9 cellular contexts compared by ENCODE assay signal in genomic region chr12:56931474-56931978, GRCh38. TPM values are rescaled to one million over a fixed set of nuclear protein-coding genes. Genes with fewer than 3 reads are reported as not detected.
DNase-seq lines count a peak whose midpoint lies in the region; ATAC-seq, FAIRE-seq and TF ChIP-seq lines count a peak whose summit lies in the region.
"Had no signal": no experiment of that assay in that cellular context is flagged by ENCODE, and none has a peak within 500 bp of the region (broad histone marks: within the 10 kb centered on the region; RNA-seq: fewer than 3 reads in every experiment).

No MANE protein-coding gene starts in this region.

- no peak overlapping the region for H3K27ac ChIP-seq in keratinocyte (ENCODE audit: control insufficient read depth, insufficient read depth, low read length)

- no peaks in the 10 kb centered on the region for H3K9me3 Mint-ChIP-seq in HFFc6
- H3K9me3 Mint-ChIP-seq: activated T-cell treated with anti-CD3 and anti-CD28 coated beads, Interleukin-2, amount 50 U/mL, for 4 hours had no signal

- no peaks in the 10 kb centered on the region for H4K20me1 ChIP-seq in keratinocyte (ENCODE audit: control insufficient read depth, extremely low read depth, insufficient read depth, low read length)

- peaks cover 25% of the 10 kb centered on the region for H3K4me1 ChIP-seq in keratinocyte (ENCODE audit: control insufficient read depth, extremely low read depth, insufficient read depth, low read length)

- no peak overlapping the region for H3K9ac ChIP-seq in keratinocyte (ENCODE audit: control insufficient read depth, extremely low read depth, insufficient read depth, low read length)

- ATAC-seq in GM19023 (IDR thresholded peaks at IDR 0.05; ENCODE audit: unreplicated experiment) (no peak), GM19324 (IDR thresholded peaks at IDR 0.05; ENCODE audit: low FRiP score, unreplicated experiment) (no peak)

- FAIRE-seq in keratinocyte (lab: Jason Lieb, UNC) (no peak), H54 (lab: Jason Lieb, UNC) (no peak)

- no peak overlapping the region for H3K4me3 Mint-ChIP-seq in HFFc6
- H3K4me3 Mint-ChIP-seq: activated T-cell treated with anti-CD3 and anti-CD28 coated beads, Interleukin-2, amount 50 U/mL, for 4 hours had no signal

- dilution Hi-C loops in keratinocyte (cut with MboI; ENCODE audit: extremely low pct_ligation_motif_present, low sequenced_read_pairs), result no loop called here

- DNase-seq in AML-193 (lab: John Stamatoyannopoulos, UW), result peak; percentile 82 to 83
- peak; percentile 34 for DNase-seq in HFFc6
- DNase-seq in UCSD-AML1 (lab: John Stamatoyannopoulos, UW; ENCODE audit: unreplicated experiment), result peak; percentile 36
- peak; percentile 9 for DNase-seq in keratinocyte (ENCODE audit: low read depth, low spot score)
- no peak for DNase-seq in activated effector memory CD4-positive, alpha-beta T cell treated with anti-CD3 and anti-CD28 coated beads, Interleukin-2, amount 50 U/mL, for 16 hours
- DNase-seq in H54 (ENCODE audit: insufficient read length, low spot score), result no peak
- DNase-seq: activated T-cell treated with anti-CD3 and anti-CD28 coated beads, Interleukin-2, amount 50 U/mL, for 4 hours had no signal

- no peaks in the 10 kb centered on the region for H3K27me3 ChIP-seq in keratinocyte (ENCODE audit: control insufficient read depth, extremely low read depth, insufficient read depth, low read length)

- H3K79me2 ChIP-seq in keratinocyte (ENCODE audit: control insufficient read depth, insufficient read depth, low read length), result no peaks in the 10 kb centered on the region

- TF ChIP-seq CTCF in HFFc6 (IDR thresholded peaks at IDR 0.05) (no peak), keratinocyte (optimal IDR thresholded peaks at IDR 0.05 in 1 of 3, IDR thresholded peaks at IDR 0.05 in 1 of 3, conservative IDR thresholded peaks at IDR 0.05 in 1 of 3; ENCODE audit: extremely low read depth in 1 of 3, insufficient read depth in 2 of 3, low read length in 3 of 3) (no peak)

- H3K36me3 Mint-ChIP-seq in HFFc6 (ENCODE audit: low read depth), result no peaks in the 10 kb centered on the region

- TF ChIP-seq POLR2A in H54 (IDR thresholded peaks at IDR 0.05; ENCODE audit: low read depth, low read length), result no peak

- H3K4me2 ChIP-seq in keratinocyte (ENCODE audit: control insufficient read depth, extremely low read depth, insufficient read depth, low read depth, low read length), result peak overlapping the region; percentile 23

- no peak overlapping the region for H2AFZ ChIP-seq in keratinocyte (ENCODE audit: control insufficient read depth, low read length)

- H3K4me1 Mint-ChIP-seq in HFFc6 (ENCODE audit: low read depth), result peaks cover 6% of the 10 kb centered on the region; the same call in 1 of the 2 replicates

- H3K27me3 Mint-ChIP-seq in HFFc6 (ENCODE audit: insufficient read depth), result peaks cover 28% of the 10 kb centered on the region

- H3K4me3 ChIP-seq in keratinocyte (ENCODE audit: control insufficient read depth in 2 of 3, extremely low read depth in 1 of 3, insufficient read depth in 2 of 3, low read depth in 1 of 3, low read length in 3 of 3), result no peak overlapping the region

- no peaks in the 10 kb centered on the region for H3K36me3 ChIP-seq in keratinocyte (ENCODE audit: control insufficient read depth in 2 of 2, extremely low read depth in 1 of 2, insufficient read depth in 2 of 2, low read length in 2 of 2)

- no peak overlapping the region for H3K27ac Mint-ChIP-seq in HFFc6

- no peaks in the 10 kb centered on the region for H3K9me3 ChIP-seq in keratinocyte (ENCODE audit: control insufficient read depth, low read depth, low read length)

- H3K9me1 ChIP-seq in keratinocyte (ENCODE audit: control insufficient read depth, extremely low read depth, insufficient read depth, low read length), result no peaks in the 10 kb centered on the region

RNA-seq across cellular contexts. Expression of gene SDR9C7, which starts 2.7 kb away (rescaled TPM):
- total RNA-seq in HFFc6 (2021; fragmentation: NEBNext Ultra II Directional; extraction: Animal tissue kit (Norgen Biotek cat#: 25700)), result not detected
- polyA plus RNA-seq in keratinocyte, result 1.3 to 2.4 TPM (median 1.3 TPM) in 3 replicates
- polyA plus RNA-seq in keratinocyte (2011; ENCODE audit: low read depth), result 12.8 TPM
- polyA plus RNA-seq in keratinocyte (2011; cell fraction: cytosol; rRNA removed), result 0.34 and 0.73 TPM in 2 replicates
- polyA plus RNA-seq in keratinocyte (2011; cell fraction: nucleus; rRNA removed), result 1.7 and 2.2 TPM in 2 replicates
- 0.70 and 34.2 TPM in 2 replicates for polyA plus RNA-seq in keratinocyte (2012; ENCODE audit: low replicate concordance)
- polyA minus RNA-seq in keratinocyte, result 0.83 to 1.8 TPM (median 0.95 TPM) in 3 replicates
- polyA minus RNA-seq in keratinocyte (2011; cell fraction: cytosol; rRNA and poly(A)+ RNA removed), result 1.5 TPM
- polyA minus RNA-seq in keratinocyte (2011; cell fraction: nucleus; rRNA and poly(A)+ RNA removed), result 0.78 and 1.3 TPM in 2 replicates
- total RNA-seq: activated T-cell treated with anti-CD3 and anti-CD28 coated beads, Interleukin-2, amount 50 U/mL, for 4 hours had no signal

RNA-seq across cellular contexts. Expression of gene RDH16, which starts 25.9 kb away (rescaled TPM):
- not detected for total RNA-seq in HFFc6 (2021; fragmentation: NEBNext Ultra II Directional; extraction: Animal tissue kit (Norgen Biotek cat#: 25700))
- polyA plus RNA-seq in keratinocyte, result 0.10 to 0.30 TPM (median 0.21 TPM) in 3 replicates
- 0.66 TPM for polyA plus RNA-seq in keratinocyte (2011; ENCODE audit: low read depth)
- polyA plus RNA-seq in keratinocyte (2011; cell fraction: cytosol; rRNA removed), result 0.02 and 0.04 TPM in 2 replicates
- 0.37 and 0.47 TPM in 2 replicates for polyA plus RNA-seq in keratinocyte (2011; cell fraction: nucleus; rRNA removed)
- 0.05 and 1.0 TPM in 2 replicates for polyA plus RNA-seq in keratinocyte (2012; ENCODE audit: low replicate concordance)
- 0.10 to 0.33 TPM in 2 of 3 replicates, not detected in the other for polyA minus RNA-seq in keratinocyte
- polyA minus RNA-seq in keratinocyte (2011; cell fraction: cytosol; rRNA and poly(A)+ RNA removed), result not detected
- polyA minus RNA-seq in keratinocyte (2011; cell fraction: nucleus; rRNA and poly(A)+ RNA removed), result 0.21 and 0.39 TPM in 2 replicates

Comparison
In these comparisons a context has a peak if more than half of its experiments do, and no peak if none do; other contexts are left out.
1. DNase-seq: peak in AML-193 (2 of 2), HFFc6 (single experiment), UCSD-AML1 (single experiment) and keratinocyte (single experiment); none in activated effector memory CD4-positive, alpha-beta T cell treated with anti-CD3 and anti-CD28 coated beads, Interleukin-2, amount 50 U/mL, for 16 hours (single experiment) and H54 (single experiment).